In the genomic region with DNA sequence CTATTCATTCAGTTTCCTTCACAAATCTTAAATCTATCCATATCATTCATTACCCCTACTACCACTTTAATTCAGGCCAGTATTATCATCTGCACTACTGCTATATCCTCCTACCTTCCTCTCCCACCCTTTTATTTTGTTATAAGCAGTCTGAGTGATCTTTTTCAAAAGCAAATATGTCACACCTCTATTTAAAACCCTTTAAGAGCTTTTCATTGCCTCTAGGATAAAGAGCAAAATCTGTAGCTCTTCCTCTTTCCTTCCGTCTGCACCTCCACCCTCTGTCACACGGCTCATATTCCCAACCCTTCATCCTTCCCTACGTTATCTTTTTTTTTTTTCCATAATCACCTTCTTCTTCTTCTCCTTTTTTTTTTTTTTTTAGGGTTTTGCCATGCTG, we compare ENCODE assay signal across 4 cellular contexts.
"Had no signal": no experiment of that assay in that cellular context is flagged by ENCODE, and none has a peak within 500 bp of the region (broad histone marks: within the 10 kb centered on the region; RNA-seq: fewer than 3 reads in every experiment).

No MANE protein-coding gene starts in this region.

- ATAC-seq: GM23338 had no signal

- H3K4me3 Mint-ChIP-seq: GM23338, H9 had no signal

- H3K27ac Mint-ChIP-seq: GM23338, H9 had no signal

- DNase-seq: H9, HCEC 1CT, IMR-90 had no signal

- H3K4me1 Mint-ChIP-seq: GM23338, H9 had no signal

- H3K4me3 ChIP-seq: GM23338 had no signal
